In the genomic region with DNA sequence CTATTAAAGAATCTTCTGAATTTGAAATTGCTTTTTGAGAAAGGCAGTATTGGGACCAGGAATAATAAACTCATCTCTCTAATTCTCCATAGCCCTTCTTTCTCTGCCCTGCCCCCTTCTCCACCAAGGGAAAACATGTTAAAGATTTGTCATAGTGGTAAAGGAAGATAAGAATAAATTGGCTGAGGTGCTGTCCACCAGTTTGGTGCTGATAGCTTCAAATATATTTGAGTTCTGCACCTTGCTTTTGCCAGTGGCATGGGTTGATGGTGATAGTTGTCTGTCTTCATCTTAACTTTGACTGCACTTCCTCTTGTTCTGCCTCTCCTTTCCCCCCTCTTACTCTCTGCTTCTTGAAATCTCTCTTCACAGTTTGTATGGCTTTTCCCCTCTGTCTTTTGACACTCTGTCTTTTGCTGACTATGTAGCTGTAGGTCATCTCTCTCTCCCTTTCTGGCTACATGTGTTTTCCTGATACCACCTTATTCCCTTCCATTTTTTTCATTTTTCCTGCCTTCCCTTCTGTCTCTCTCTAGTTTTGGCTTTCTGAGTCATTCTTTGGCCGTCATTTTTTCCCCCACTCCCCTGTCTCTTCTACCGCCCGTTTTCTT, we compare ENCODE assay signal across 3 cellular contexts.
TF ChIP-seq lines count a peak whose summit lies in the region.

No MANE protein-coding gene starts in this region.

TF ChIP-seq in SK-N-SH, 30 proteins besides CTCF, POLR2A, EP300 and RAD21:
- TF ChIP-seq NFIC (IDR thresholded peaks at IDR 0.05; ENCODE audit: borderline replicate concordance) (no peak), JUND (IDR thresholded peaks at IDR 0.05) (no peak), ELF1 (IDR thresholded peaks at IDR 0.05) (no peak), RFX5 (IDR thresholded peaks at IDR 0.05; ENCODE audit: low read length) (no peak), FOXM1 (IDR thresholded peaks at IDR 0.05; ENCODE audit: low read depth) (no peak), NRF1 (IDR thresholded peaks at IDR 0.05; ENCODE audit: low read depth, low read length) (no peak)
- TF ChIP-seq, protein P1, sequence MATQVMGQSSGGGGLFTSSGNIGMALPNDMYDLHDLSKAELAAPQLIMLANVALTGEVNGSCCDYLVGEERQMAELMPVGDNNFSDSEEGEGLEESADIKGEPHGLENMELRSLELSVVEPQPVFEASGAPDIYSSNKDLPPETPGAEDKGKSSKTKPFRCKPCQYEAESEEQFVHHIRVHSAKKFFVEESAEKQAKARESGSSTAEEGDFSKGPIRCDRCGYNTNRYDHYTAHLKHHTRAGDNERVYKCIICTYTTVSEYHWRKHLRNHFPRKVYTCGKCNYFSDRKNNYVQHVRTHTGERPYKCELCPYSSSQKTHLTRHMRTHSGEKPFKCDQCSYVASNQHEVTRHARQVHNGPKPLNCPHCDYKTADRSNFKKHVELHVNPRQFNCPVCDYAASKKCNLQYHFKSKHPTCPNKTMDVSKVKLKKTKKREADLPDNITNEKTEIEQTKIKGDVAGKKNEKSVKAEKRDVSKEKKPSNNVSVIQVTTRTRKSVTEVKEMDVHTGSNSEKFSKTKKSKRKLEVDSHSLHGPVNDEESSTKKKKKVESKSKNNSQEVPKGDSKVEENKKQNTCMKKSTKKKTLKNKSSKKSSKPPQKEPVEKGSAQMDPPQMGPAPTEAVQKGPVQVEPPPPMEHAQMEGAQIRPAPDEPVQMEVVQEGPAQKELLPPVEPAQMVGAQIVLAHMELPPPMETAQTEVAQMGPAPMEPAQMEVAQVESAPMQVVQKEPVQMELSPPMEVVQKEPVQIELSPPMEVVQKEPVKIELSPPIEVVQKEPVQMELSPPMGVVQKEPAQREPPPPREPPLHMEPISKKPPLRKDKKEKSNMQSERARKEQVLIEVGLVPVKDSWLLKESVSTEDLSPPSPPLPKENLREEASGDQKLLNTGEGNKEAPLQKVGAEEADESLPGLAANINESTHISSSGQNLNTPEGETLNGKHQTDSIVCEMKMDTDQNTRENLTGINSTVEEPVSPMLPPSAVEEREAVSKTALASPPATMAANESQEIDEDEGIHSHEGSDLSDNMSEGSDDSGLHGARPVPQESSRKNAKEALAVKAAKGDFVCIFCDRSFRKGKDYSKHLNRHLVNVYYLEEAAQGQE (IDR thresholded peaks at IDR 0.05; ENCODE audit: low read depth, low read length): peak; percentile 94
- TF ChIP-seq, protein P2, sequence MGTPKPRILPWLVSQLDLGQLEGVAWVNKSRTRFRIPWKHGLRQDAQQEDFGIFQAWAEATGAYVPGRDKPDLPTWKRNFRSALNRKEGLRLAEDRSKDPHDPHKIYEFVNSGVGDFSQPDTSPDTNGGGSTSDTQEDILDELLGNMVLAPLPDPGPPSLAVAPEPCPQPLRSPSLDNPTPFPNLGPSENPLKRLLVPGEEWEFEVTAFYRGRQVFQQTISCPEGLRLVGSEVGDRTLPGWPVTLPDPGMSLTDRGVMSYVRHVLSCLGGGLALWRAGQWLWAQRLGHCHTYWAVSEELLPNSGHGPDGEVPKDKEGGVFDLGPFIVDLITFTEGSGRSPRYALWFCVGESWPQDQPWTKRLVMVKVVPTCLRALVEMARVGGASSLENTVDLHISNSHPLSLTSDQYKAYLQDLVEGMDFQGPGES (IDR thresholded peaks at IDR 0.05; ENCODE audit: low read depth, low read length): no peak

TF ChIP-seq in SK-N-SH treated with all-trans-retinoic acid at 6 μM for 48 hours, 23 proteins besides CTCF, POLR2A, EP300 and RAD21 (continues in another document):
- TF ChIP-seq ZC3H10 (CRISPR knock-in tag; IDR thresholded peaks at IDR 0.05) (no peak), ARNTL (CRISPR knock-in tag; IDR thresholded peaks at IDR 0.05; ENCODE audit: borderline replicate concordance, low read depth) (no peak), SNAI2 (CRISPR knock-in tag; IDR thresholded peaks at IDR 0.05) (no peak), ZNF8 (CRISPR knock-in tag; IDR thresholded peaks at IDR 0.05) (no peak), GLIS3 (CRISPR knock-in tag; IDR thresholded peaks at IDR 0.05) (no peak), PPARA (CRISPR knock-in tag; IDR thresholded peaks at IDR 0.05; ENCODE audit: borderline replicate concordance) (no peak), OSR1 (CRISPR knock-in tag; IDR thresholded peaks at IDR 0.05) (no peak), CSDC2 (CRISPR knock-in tag; IDR thresholded peaks at IDR 0.05) (no peak)
- TF ChIP-seq, protein P3, sequence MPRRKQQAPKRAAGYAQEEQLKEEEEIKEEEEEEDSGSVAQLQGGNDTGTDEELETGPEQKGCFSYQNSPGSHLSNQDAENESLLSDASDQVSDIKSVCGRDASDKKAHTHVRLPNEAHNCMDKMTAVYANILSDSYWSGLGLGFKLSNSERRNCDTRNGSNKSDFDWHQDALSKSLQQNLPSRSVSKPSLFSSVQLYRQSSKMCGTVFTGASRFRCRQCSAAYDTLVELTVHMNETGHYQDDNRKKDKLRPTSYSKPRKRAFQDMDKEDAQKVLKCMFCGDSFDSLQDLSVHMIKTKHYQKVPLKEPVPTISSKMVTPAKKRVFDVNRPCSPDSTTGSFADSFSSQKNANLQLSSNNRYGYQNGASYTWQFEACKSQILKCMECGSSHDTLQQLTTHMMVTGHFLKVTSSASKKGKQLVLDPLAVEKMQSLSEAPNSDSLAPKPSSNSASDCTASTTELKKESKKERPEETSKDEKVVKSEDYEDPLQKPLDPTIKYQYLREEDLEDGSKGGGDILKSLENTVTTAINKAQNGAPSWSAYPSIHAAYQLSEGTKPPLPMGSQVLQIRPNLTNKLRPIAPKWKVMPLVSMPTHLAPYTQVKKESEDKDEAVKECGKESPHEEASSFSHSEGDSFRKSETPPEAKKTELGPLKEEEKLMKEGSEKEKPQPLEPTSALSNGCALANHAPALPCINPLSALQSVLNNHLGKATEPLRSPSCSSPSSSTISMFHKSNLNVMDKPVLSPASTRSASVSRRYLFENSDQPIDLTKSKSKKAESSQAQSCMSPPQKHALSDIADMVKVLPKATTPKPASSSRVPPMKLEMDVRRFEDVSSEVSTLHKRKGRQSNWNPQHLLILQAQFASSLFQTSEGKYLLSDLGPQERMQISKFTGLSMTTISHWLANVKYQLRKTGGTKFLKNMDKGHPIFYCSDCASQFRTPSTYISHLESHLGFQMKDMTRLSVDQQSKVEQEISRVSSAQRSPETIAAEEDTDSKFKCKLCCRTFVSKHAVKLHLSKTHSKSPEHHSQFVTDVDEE (CRISPR knock-in tag; IDR thresholded peaks at IDR 0.05): no peak
- TF ChIP-seq, protein P4, sequence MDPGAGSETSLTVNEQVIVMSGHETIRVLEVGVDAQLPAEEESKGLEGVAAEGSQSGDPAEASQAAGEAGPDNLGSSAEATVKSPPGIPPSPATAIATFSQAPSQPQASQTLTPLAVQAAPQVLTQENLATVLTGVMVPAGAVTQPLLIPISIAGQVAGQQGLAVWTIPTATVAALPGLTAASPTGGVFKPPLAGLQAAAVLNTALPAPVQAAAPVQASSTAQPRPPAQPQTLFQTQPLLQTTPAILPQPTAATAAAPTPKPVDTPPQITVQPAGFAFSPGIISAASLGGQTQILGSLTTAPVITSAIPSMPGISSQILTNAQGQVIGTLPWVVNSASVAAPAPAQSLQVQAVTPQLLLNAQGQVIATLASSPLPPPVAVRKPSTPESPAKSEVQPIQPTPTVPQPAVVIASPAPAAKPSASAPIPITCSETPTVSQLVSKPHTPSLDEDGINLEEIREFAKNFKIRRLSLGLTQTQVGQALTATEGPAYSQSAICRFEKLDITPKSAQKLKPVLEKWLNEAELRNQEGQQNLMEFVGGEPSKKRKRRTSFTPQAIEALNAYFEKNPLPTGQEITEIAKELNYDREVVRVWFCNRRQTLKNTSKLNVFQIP (CRISPR knock-in tag; IDR thresholded peaks at IDR 0.05; ENCODE audit: borderline replicate concordance, low read depth): no peak
- TF ChIP-seq, protein P5, sequence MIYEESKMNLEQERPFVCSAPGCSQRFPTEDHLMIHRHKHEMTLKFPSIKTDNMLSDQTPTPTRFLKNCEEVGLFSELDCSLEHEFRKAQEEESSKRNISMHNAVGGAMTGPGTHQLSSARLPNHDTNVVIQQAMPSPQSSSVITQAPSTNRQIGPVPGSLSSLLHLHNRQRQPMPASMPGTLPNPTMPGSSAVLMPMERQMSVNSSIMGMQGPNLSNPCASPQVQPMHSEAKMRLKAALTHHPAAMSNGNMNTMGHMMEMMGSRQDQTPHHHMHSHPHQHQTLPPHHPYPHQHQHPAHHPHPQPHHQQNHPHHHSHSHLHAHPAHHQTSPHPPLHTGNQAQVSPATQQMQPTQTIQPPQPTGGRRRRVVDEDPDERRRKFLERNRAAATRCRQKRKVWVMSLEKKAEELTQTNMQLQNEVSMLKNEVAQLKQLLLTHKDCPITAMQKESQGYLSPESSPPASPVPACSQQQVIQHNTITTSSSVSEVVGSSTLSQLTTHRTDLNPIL (CRISPR knock-in tag; IDR thresholded peaks at IDR 0.05; ENCODE audit: low read depth): no peak

TF ChIP-seq in K562, 482 proteins besides CTCF, POLR2A, EP300 and RAD21 (continues in another document):
- TF ChIP-seq, protein P6, sequence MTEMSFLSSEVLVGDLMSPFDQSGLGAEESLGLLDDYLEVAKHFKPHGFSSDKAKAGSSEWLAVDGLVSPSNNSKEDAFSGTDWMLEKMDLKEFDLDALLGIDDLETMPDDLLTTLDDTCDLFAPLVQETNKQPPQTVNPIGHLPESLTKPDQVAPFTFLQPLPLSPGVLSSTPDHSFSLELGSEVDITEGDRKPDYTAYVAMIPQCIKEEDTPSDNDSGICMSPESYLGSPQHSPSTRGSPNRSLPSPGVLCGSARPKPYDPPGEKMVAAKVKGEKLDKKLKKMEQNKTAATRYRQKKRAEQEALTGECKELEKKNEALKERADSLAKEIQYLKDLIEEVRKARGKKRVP (CRISPR knock-in tag; IDR thresholded peaks at IDR 0.05): no peak
- TF ChIP-seq CBFA2T3 (IDR thresholded peaks at IDR 0.05) (peak; percentile 75), ZNF561 (CRISPR knock-in tag; conservative IDR thresholded peaks at IDR 0.05) (no peak), GABPA (tag; conservative IDR thresholded peaks at IDR 0.05; ENCODE audit: low read depth) (no peak), ZNF316 (IDR thresholded peaks at IDR 0.05) (peak; percentile 40), RBFOX2 (IDR thresholded peaks at IDR 0.05; ENCODE audit: low read depth, low read length) (no peak), GATA2 (CRISPR knock-in tag; IDR thresholded peaks at IDR 0.05) (peak; percentile 57; the same call in 1 of the 2 replicates), MIER1 (IDR thresholded peaks at IDR 0.05; ENCODE audit: low read depth) (peak; percentile 96), ARID2 (IDR thresholded peaks at IDR 0.05) (no peak), HDAC2 (IDR thresholded peaks at IDR 0.05) (no peak; the same call in 1 of the 2 replicates), ARHGAP35 (IDR thresholded peaks at IDR 0.05; ENCODE audit: partially characterized antibody) (peak; percentile 47), ZNF766 (CRISPR knock-in tag; conservative IDR thresholded peaks at IDR 0.05) (peak; percentile 62; the same call in 1 of the 2 replicates)
- TF ChIP-seq, protein P7, sequence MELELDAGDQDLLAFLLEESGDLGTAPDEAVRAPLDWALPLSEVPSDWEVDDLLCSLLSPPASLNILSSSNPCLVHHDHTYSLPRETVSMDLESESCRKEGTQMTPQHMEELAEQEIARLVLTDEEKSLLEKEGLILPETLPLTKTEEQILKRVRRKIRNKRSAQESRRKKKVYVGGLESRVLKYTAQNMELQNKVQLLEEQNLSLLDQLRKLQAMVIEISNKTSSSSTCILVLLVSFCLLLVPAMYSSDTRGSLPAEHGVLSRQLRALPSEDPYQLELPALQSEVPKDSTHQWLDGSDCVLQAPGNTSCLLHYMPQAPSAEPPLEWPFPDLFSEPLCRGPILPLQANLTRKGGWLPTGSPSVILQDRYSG (tag; conservative IDR thresholded peaks at IDR 0.05; ENCODE audit: low read depth): 0 out of 2 replicates have a peak, but pooled peaks have one; percentile 55
- TF ChIP-seq, protein P5 (CRISPR knock-in tag; IDR thresholded peaks at IDR 0.05): no peak
- TF ChIP-seq, protein P8, sequence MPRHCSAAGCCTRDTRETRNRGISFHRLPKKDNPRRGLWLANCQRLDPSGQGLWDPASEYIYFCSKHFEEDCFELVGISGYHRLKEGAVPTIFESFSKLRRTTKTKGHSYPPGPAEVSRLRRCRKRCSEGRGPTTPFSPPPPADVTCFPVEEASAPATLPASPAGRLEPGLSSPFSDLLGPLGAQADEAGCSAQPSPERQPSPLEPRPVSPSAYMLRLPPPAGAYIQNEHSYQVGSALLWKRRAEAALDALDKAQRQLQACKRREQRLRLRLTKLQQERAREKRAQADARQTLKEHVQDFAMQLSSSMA (CRISPR knock-in tag; IDR thresholded peaks at IDR 0.05): no peak
- TF ChIP-seq, protein P9, sequence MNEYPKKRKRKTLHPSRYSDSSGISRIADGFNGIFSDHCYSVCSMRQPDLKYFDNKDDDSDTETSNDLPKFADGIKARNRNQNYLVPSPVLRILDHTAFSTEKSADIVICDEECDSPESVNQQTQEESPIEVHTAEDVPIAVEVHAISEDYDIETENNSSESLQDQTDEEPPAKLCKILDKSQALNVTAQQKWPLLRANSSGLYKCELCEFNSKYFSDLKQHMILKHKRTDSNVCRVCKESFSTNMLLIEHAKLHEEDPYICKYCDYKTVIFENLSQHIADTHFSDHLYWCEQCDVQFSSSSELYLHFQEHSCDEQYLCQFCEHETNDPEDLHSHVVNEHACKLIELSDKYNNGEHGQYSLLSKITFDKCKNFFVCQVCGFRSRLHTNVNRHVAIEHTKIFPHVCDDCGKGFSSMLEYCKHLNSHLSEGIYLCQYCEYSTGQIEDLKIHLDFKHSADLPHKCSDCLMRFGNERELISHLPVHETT (CRISPR knock-in tag; conservative IDR thresholded peaks at IDR 0.05 in 1 of 2, IDR thresholded peaks at IDR 0.05 in 1 of 2): 0 out of 4 replicates have a peak, but pooled peaks of 1 of the 2 experiments have one; percentile 37
- TF ChIP-seq, protein P10, sequence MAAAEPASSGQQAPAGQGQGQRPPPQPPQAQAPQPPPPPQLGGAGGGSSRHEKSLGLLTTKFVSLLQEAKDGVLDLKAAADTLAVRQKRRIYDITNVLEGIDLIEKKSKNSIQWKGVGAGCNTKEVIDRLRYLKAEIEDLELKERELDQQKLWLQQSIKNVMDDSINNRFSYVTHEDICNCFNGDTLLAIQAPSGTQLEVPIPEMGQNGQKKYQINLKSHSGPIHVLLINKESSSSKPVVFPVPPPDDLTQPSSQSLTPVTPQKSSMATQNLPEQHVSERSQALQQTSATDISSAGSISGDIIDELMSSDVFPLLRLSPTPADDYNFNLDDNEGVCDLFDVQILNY (CRISPR knock-in tag; IDR thresholded peaks at IDR 0.05): no peak
- TF ChIP-seq, protein P11, sequence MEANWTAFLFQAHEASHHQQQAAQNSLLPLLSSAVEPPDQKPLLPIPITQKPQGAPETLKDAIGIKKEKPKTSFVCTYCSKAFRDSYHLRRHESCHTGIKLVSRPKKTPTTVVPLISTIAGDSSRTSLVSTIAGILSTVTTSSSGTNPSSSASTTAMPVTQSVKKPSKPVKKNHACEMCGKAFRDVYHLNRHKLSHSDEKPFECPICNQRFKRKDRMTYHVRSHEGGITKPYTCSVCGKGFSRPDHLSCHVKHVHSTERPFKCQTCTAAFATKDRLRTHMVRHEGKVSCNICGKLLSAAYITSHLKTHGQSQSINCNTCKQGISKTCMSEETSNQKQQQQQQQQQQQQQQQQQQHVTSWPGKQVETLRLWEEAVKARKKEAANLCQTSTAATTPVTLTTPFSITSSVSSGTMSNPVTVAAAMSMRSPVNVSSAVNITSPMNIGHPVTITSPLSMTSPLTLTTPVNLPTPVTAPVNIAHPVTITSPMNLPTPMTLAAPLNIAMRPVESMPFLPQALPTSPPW (CRISPR knock-in tag; IDR thresholded peaks at IDR 0.05): peak; percentile 35; the same call in 1 of the 2 replicates
